Comparison of ENCODE assay signal across 13 cellular contexts in the genomic region with DNA sequence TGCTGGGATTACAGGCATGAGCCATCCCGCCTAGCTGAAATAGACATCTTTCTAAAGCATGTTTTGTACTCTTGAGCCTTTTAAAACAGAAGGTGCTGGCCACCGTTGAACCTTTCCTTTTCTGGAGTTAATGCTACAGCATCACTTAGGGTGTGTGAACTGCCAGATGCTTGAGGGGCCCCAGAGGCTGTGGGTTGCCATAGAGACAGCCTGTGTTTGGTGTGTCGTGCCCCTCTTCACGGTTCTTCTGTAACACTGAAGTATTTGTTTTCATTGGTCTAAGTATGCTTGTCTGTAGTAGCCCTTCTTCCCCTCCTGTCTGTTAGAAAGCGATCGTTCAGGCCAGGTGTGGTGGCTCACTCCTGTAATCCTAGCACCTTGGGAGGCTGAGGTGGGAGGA. TPM values are rescaled to one million over a fixed set of nuclear protein-coding genes. Genes with fewer than 3 reads are reported as not detected.
DNase-seq lines count a peak whose midpoint lies in the region; ATAC-seq and TF ChIP-seq lines count a peak whose summit lies in the region.
"Had no signal": no experiment of that assay in that cellular context is flagged by ENCODE, and none has a peak within 500 bp of the region (broad histone marks: within the 10 kb centered on the region; RNA-seq: fewer than 3 reads in every experiment).

No MANE protein-coding gene starts in this region.

- peaks cover 45% of the 10 kb centered on the region for H3K36me3 ChIP-seq in CD4-positive, alpha-beta memory T cell (ENCODE audit: insufficient read depth, low read length)
- H3K36me3 ChIP-seq in PC-9 (ENCODE audit: low read depth) (peaks cover 3% of the 10 kb centered on the region; the same call in 1 of the 2 replicates), suprapubic skin (peaks cover 76% of the 10 kb centered on the region)

- no peak for TF ChIP-seq EP300 in suprapubic skin (IDR thresholded peaks at IDR 0.05)

- H3K27ac ChIP-seq in CD4-positive, alpha-beta memory T cell (ENCODE audit: low read depth, low read length): no peak overlapping the region
- H3K27ac ChIP-seq in PC-9: no peak overlapping the region
- H3K27ac ChIP-seq in suprapubic skin: no peak overlapping the region
- H3K27ac ChIP-seq: HL-60 had no signal

- TF ChIP-seq CTCF in nephron progenitor cell (IDR thresholded peaks at IDR 0.05) (no peak), PC-9 (conservative IDR thresholded peaks at IDR 0.05) (no peak), suprapubic skin (IDR thresholded peaks at IDR 0.05) (no peak)

- peak overlapping the region; percentile 66 to 88 (median 85) for H3K27ac Mint-ChIP-seq in CD4-positive, alpha-beta memory T cell
- peak overlapping the region; percentile 79 for H3K27ac Mint-ChIP-seq in activated T-helper 17 cell treated with anti-CD3 and anti-CD28 coated beads, Interleukin-2, amount 50 U/mL, for 72 hours
- peak overlapping the region; percentile 74 for H3K27ac Mint-ChIP-seq in nephron progenitor cell

- no peak overlapping the region for H3K4me2 ChIP-seq in PC-9

- no peaks in the 10 kb centered on the region for H3K9me2 ChIP-seq in PC-9 (ENCODE audit: insufficient read depth)

- no peak for ATAC-seq in activated T-helper 17 cell treated with anti-CD3 and anti-CD28 coated beads, Interleukin-2, amount 50 U/mL, for 72 hours (replicated peaks)
- ATAC-seq in GM18517 (IDR thresholded peaks at IDR 0.05; ENCODE audit: unreplicated experiment): no peak
- ATAC-seq: activated CD4-positive, CD25-positive, alpha-beta regulatory T cell treated with anti-CD3 and anti-CD28 coated beads, Interleukin-2, amount 50 U/mL, for 24 hours; naive thymus-derived CD8-positive, alpha-beta T cell; SK-N-SH treated with all-trans-retinoic acid at 6 μM for 48 hours had no signal

- peaks cover 24 to 52% (median 38%) of the 10 kb centered on the region in 4 donors for H3K4me1 Mint-ChIP-seq in CD4-positive, alpha-beta memory T cell
- peaks cover 28% of the 10 kb centered on the region for H3K4me1 Mint-ChIP-seq in activated T-helper 17 cell treated with anti-CD3 and anti-CD28 coated beads, Interleukin-2, amount 50 U/mL, for 72 hours
- H3K4me1 Mint-ChIP-seq in nephron progenitor cell: peaks cover 32% of the 10 kb centered on the region

- no peaks in the 10 kb centered on the region for H3K79me2 ChIP-seq in PC-9 (ENCODE audit: low read depth)

- POLR2A ChIA-PET in CD4-positive, alpha-beta memory T cell (lab: Charles Lee; ENCODE audit: partially characterized antibody): interaction anchor here (0.7 to 3.2 kb wide), 9 partner anchors 11 to 37 kb away, joined by 3 to 34 read pairs (median 5); no protein-coding TSS in a partner anchor
- POLR2A ChIA-PET in PC-9 (lab: Charles Lee; ENCODE audit: unreplicated experiment): no interaction called here

- WGBS in suprapubic skin: 58% methylated on average over 6 of the region's 6 CpGs

- H3K27me3 Mint-ChIP-seq in CD4-positive, alpha-beta memory T cell: no peaks in the 10 kb centered on the region
- H3K27me3 Mint-ChIP-seq in activated T-helper 17 cell treated with anti-CD3 and anti-CD28 coated beads, Interleukin-2, amount 50 U/mL, for 72 hours: no peaks in the 10 kb centered on the region
- peaks cover 3% of the 10 kb centered on the region for H3K27me3 Mint-ChIP-seq in nephron progenitor cell (ENCODE audit: low read depth, poor library complexity)
- H3K27me3 Mint-ChIP-seq: naive thymus-derived CD8-positive, alpha-beta T cell had no signal

- peaks cover 41 to 64% of the 10 kb centered on the region in 2 donors for H3K36me3 Mint-ChIP-seq in CD4-positive, alpha-beta memory T cell
- H3K36me3 Mint-ChIP-seq in activated T-helper 17 cell treated with anti-CD3 and anti-CD28 coated beads, Interleukin-2, amount 50 U/mL, for 72 hours (ENCODE audit: low read depth): peaks cover 44% of the 10 kb centered on the region
- peaks cover 58% of the 10 kb centered on the region for H3K36me3 Mint-ChIP-seq in nephron progenitor cell (ENCODE audit: low read depth)
- H3K36me3 Mint-ChIP-seq: naive thymus-derived CD8-positive, alpha-beta T cell had no signal

- H3K9me3 ChIP-seq in CD4-positive, alpha-beta memory T cell (ENCODE audit: control insufficient read depth in 1 of 2, low read length in 2 of 2): no peaks in the 10 kb centered on the region
- H3K9me3 ChIP-seq in PC-9 (ENCODE audit: insufficient read depth, low read depth): no peaks in the 10 kb centered on the region
- H3K9me3 ChIP-seq in suprapubic skin: no peaks in the 10 kb centered on the region

- H3K4me3 ChIP-seq in CD4-positive, alpha-beta memory T cell (ENCODE audit: low read length in 2 of 2): no peak overlapping the region
- no peak overlapping the region for H3K4me3 ChIP-seq in PC-9
- H3K4me3 ChIP-seq in suprapubic skin: no peak overlapping the region

- peak overlapping the region in 5 of 8 donors; percentile 2 to 67 (median 50) for H3K4me3 Mint-ChIP-seq in CD4-positive, alpha-beta memory T cell
- H3K4me3 Mint-ChIP-seq in activated T-helper 17 cell treated with anti-CD3 and anti-CD28 coated beads, Interleukin-2, amount 50 U/mL, for 72 hours: no peak overlapping the region
- H3K4me3 Mint-ChIP-seq in nephron progenitor cell: no peak overlapping the region
- H3K4me3 Mint-ChIP-seq: naive thymus-derived CD8-positive, alpha-beta T cell had no signal

- CTCF ChIA-PET in CD4-positive, alpha-beta memory T cell (lab: Charles Lee; ENCODE audit: partially characterized antibody): interaction anchor here (1.0 to 1.5 kb wide), 8 partner anchors 11 to 64 kb away, joined by 3 to 7 read pairs (median 4); no protein-coding TSS in a partner anchor
- CTCF ChIA-PET in PC-9 (lab: Charles Lee): no interaction called here

- no peaks in the 10 kb centered on the region for H3K9me3 Mint-ChIP-seq in CD4-positive, alpha-beta memory T cell
- no peaks in the 10 kb centered on the region for H3K9me3 Mint-ChIP-seq in activated T-helper 17 cell treated with anti-CD3 and anti-CD28 coated beads, Interleukin-2, amount 50 U/mL, for 72 hours
- H3K9me3 Mint-ChIP-seq in nephron progenitor cell: no peaks in the 10 kb centered on the region
- H3K9me3 Mint-ChIP-seq: naive thymus-derived CD8-positive, alpha-beta T cell had no signal

- no peaks in the 10 kb centered on the region for H3F3A ChIP-seq in PC-9 (ENCODE audit: insufficient read depth, low read depth)

- no peak for TF ChIP-seq POLR2A in suprapubic skin (IDR thresholded peaks at IDR 0.05)

- peaks cover 65% of the 10 kb centered on the region for H3K4me1 ChIP-seq in CD4-positive, alpha-beta memory T cell (ENCODE audit: insufficient read depth, low read length)
- H3K4me1 ChIP-seq in PC-9 (replicated peaks; ENCODE audit: insufficient read depth) (no peaks in the 10 kb centered on the region), suprapubic skin (peaks cover 17% of the 10 kb centered on the region)

- 0 out of 2 replicates have a peak, but pooled peaks cover 2% of the 10 kb centered on the region for H4K20me1 ChIP-seq in PC-9 (ENCODE audit: insufficient read depth)

- no peak for DNase-seq in CD4-positive, alpha-beta memory T cell
- DNase-seq in DMS79 treated with DMSO at 0.1 percent for 48 hours (lab: John Stamatoyannopoulos, UW) (peak; percentile 99), nephron progenitor cell (no peak), PC-9 (no peak), suprapubic skin (ENCODE audit: low spot score in 2 of 2) (no peak)
- DNase-seq: effector CD4-positive, alpha-beta T cell; foreskin melanocyte had no signal

- no peak overlapping the region for H2AFZ ChIP-seq in PC-9

- intact Hi-C loops in CD4-positive, alpha-beta memory T cell (cut with micrococcal nuclease): no loop called here
- intact Hi-C loops in PC-9 (cut with micrococcal nuclease; ENCODE audit: unreplicated experiment): no loop called here

- H3K27me3 ChIP-seq in CD4-positive, alpha-beta memory T cell (ENCODE audit: insufficient read depth, low read length): no peaks in the 10 kb centered on the region
- H3K27me3 ChIP-seq in PC-9 (ENCODE audit: insufficient read depth, low read depth): no peaks in the 10 kb centered on the region
- H3K27me3 ChIP-seq in suprapubic skin: no peaks in the 10 kb centered on the region

- no TSS peak for BruUV-seq in PC-9 (replicated peaks; lab: Mats Ljungman, UMichigan)

RNA-seq across cellular contexts. Expression of gene PLEKHG3, which starts 30.8 kb away (rescaled TPM):
- 10 to 100 TPM; 53.3 to 56.5 TPM for total RNA-seq in CD4-positive, alpha-beta memory T cell
- polyA plus RNA-seq in CD4-positive, alpha-beta memory T cell: 10 to 100 TPM; 10.8 to 62.6 TPM
- 10 to 100 TPM; 17.2 to 19.2 TPM for total RNA-seq in activated T-helper 17 cell treated with anti-CD3 and anti-CD28 coated beads, Interleukin-2, amount 50 U/mL, for 72 hours
- 59.3 and 61.7 TPM in 2 replicates for total RNA-seq in PC-9 (2021)
- total RNA-seq in suprapubic skin: 100 to 1,000 TPM in 1 of 4 donors, 10 to 100 TPM in 3; 60.4 to 140 (median 96.5) TPM

Comparison
In these comparisons a context has a peak if more than half of its experiments do, and no peak if none do; other contexts are left out.
1. H3K4me3 Mint-ChIP-seq: peak in CD4-positive, alpha-beta memory T cell (5 of 8); none in activated T-helper 17 cell treated with anti-CD3 and anti-CD28 coated beads, Interleukin-2, amount 50 U/mL, for 72 hours (single experiment) and nephron progenitor cell (single experiment).
2. Peak in every context shown above with its lines, with median percentiles within 50 percentile points of each other: H3K27ac Mint-ChIP-seq.